Comparison of ENCODE assay signal across 2 cellular contexts in genomic region chr12:13376627-13377373, GRCh38.
A peak's percentile ranks its signal among the peaks of the same experiment; 100 is the strongest.
TF ChIP-seq lines count a peak whose summit lies in the region.

No MANE protein-coding gene starts in this region.

TF ChIP-seq in WTC11, 78 proteins besides CTCF, POLR2A, EP300 and RAD21:
- peak; percentile 82 for TF ChIP-seq ZNF416 (CRISPR knock-in tag; IDR thresholded peaks at IDR 0.05)
- TF ChIP-seq ETV6 (CRISPR knock-in tag; IDR thresholded peaks at IDR 0.05), result no peak
- no peak for TF ChIP-seq EMX1 (CRISPR knock-in tag; IDR thresholded peaks at IDR 0.05)

TF ChIP-seq in SK-N-SH, 30 proteins besides CTCF, POLR2A, EP300 and RAD21:
- no peak for TF ChIP-seq FOXM1 (IDR thresholded peaks at IDR 0.05; ENCODE audit: low read depth)
- TF ChIP-seq ZBTB33 (IDR thresholded peaks at IDR 0.05; ENCODE audit: borderline replicate concordance, low read depth), result no peak
- TF ChIP-seq FOXJ3 (CRISPR knock-in tag; IDR thresholded peaks at IDR 0.05), result no peak
- TF ChIP-seq NFIC (IDR thresholded peaks at IDR 0.05; ENCODE audit: borderline replicate concordance), result no peak
- TF ChIP-seq CHD2 (IDR thresholded peaks at IDR 0.05; ENCODE audit: low read length, partially characterized antibody), result no peak
- no peak for TF ChIP-seq USF2 (IDR thresholded peaks at IDR 0.05; ENCODE audit: borderline replicate concordance, low read depth, low read length)
- TF ChIP-seq ELF1 (IDR thresholded peaks at IDR 0.05), result no peak
- no peak for TF ChIP-seq POLR2AphosphoS5 (IDR thresholded peaks at IDR 0.05; ENCODE audit: low read depth, low read length)
- TF ChIP-seq MXI1 (IDR thresholded peaks at IDR 0.05; ENCODE audit: low read depth, low read length), result no peak
- TF ChIP-seq EZH2phosphoT487 (IDR thresholded peaks at IDR 0.05; ENCODE audit: borderline replicate concordance, low read depth), result no peak
- TF ChIP-seq GATA2 (CRISPR knock-in tag; IDR thresholded peaks at IDR 0.05), result no peak
- TF ChIP-seq MAX (IDR thresholded peaks at IDR 0.05; ENCODE audit: low read depth), result no peak
- TF ChIP-seq RFX5 (IDR thresholded peaks at IDR 0.05; ENCODE audit: low read length), result no peak
- TF ChIP-seq RCOR1 (IDR thresholded peaks at IDR 0.05; ENCODE audit: low read length), result no peak
- no peak for TF ChIP-seq NRF1 (IDR thresholded peaks at IDR 0.05; ENCODE audit: low read depth, low read length)
- no peak for TF ChIP-seq GABPA (IDR thresholded peaks at IDR 0.05; ENCODE audit: low read depth)
- TF ChIP-seq TEAD4 (IDR thresholded peaks at IDR 0.05; ENCODE audit: borderline replicate concordance, insufficient read depth), result no peak
- TF ChIP-seq SIN3A (IDR thresholded peaks at IDR 0.05; ENCODE audit: borderline replicate concordance, low read depth, low read length), result no peak
